In the genomic region with DNA sequence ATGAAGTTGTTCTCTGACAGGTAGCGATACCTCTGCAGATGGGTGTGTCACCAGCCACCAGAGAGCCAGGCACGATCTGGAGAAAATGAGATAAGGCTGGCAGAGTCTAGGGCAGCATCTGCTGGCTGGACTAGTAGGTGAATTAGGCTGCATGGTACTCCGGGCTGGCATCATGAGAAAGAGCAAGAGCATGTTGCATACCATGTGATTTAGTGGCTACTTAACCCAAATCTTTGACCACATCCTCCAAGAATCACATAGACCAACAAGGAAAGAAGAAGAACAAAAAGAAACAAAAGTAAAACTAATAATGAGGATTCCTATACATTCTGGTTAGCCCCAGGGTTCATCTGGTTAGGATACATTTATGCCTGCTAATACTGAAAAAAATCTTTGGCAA, we compare ENCODE assay signal across 26 cellular contexts. TPM values are rescaled to one million over a fixed set of nuclear protein-coding genes. Genes with fewer than 3 reads are reported as not detected.
A peak's percentile ranks its signal among the peaks of the same experiment; 100 is the strongest.
DNase-seq lines count a peak whose midpoint lies in the region; ATAC-seq, FAIRE-seq and TF ChIP-seq lines count a peak whose summit lies in the region.
"Had no signal": no experiment of that assay in that cellular context is flagged by ENCODE, and none has a peak within 500 bp of the region (broad histone marks: within the 10 kb centered on the region; RNA-seq: fewer than 3 reads in every experiment).

No MANE protein-coding gene starts in this region.

- H3K9me3 Mint-ChIP-seq in stimulated activated naive CD8-positive, alpha-beta T cell treated with anti-CD3 and anti-CD28 coated beads, Interleukin-15, amount 100 ng/mL, for 72 hours = no peaks in the 10 kb centered on the region
- peaks cover 3% of the 10 kb centered on the region for H3K9me3 Mint-ChIP-seq in activated T-helper 17 cell treated with anti-CD3 and anti-CD28 coated beads, Interleukin-2, amount 50 U/mL, for 72 hours
- peaks cover 0 to 2% (median 0%) of the 10 kb centered on the region in 11 donors for H3K9me3 Mint-ChIP-seq in naive thymus-derived CD4-positive, alpha-beta T cell

- no peak for FAIRE-seq in D721Med (lab: Jason Lieb, UNC)
- FAIRE-seq: GM18507 had no signal

- no peak overlapping the region for H3K4me3 Mint-ChIP-seq in stimulated activated naive CD8-positive, alpha-beta T cell treated with anti-CD3 and anti-CD28 coated beads, Interleukin-15, amount 100 ng/mL, for 72 hours
- no peak overlapping the region for H3K4me3 Mint-ChIP-seq in activated T-helper 17 cell treated with anti-CD3 and anti-CD28 coated beads, Interleukin-2, amount 50 U/mL, for 72 hours
- peak overlapping the region in 1 of 10 donors; percentile 26 for H3K4me3 Mint-ChIP-seq in naive thymus-derived CD4-positive, alpha-beta T cell
- H3K4me3 Mint-ChIP-seq: CD4-positive, CD25-positive, alpha-beta regulatory T cell had no signal

- CTCF ChIA-PET in naive thymus-derived CD4-positive, alpha-beta T cell (lab: Charles Lee) = no interaction called here

- peak; percentile 52 for ATAC-seq in stimulated activated naive CD8-positive, alpha-beta T cell treated with anti-CD3 and anti-CD28 coated beads, Interleukin-15, amount 100 ng/mL, for 72 hours
- no peak for ATAC-seq in stimulated activated naive CD8-positive, alpha-beta T cell treated with anti-CD3 and anti-CD28 coated beads, Interleukin-15, Interleukin-2, amounts not matched to agents 100 U/mL and 50 U/mL, for 24 hours
- ATAC-seq in activated T-helper 17 cell treated with anti-CD3 and anti-CD28 coated beads, Interleukin-2, amount 50 U/mL, for 72 hours (replicated peaks) = no peak
- ATAC-seq in naive thymus-derived CD4-positive, alpha-beta T cell = peak; percentile 44
- no peak for ATAC-seq in heart right ventricle
- ATAC-seq: HCT116 had no signal

- no peak overlapping the region for H3K4me3 ChIP-seq in naive thymus-derived CD4-positive, alpha-beta T cell (ENCODE audit: low read length)
- H3K4me3 ChIP-seq in testis = no peak overlapping the region
- H3K4me3 ChIP-seq in heart right ventricle = no peak overlapping the region

- intact Hi-C loops in naive thymus-derived CD4-positive, alpha-beta T cell (cut with micrococcal nuclease) = no loop called here
- intact Hi-C loops in testis (cut with DNase I; ENCODE audit: low total_unique reads) (no loop called here), heart right ventricle (cut with DNase I) (no loop called here)

- TF ChIP-seq CTCF in D721Med (IDR thresholded peaks at IDR 0.05; ENCODE audit: insufficient read depth, missing control alignments) (no peak), testis (IDR thresholded peaks at IDR 0.05) (no peak), heart right ventricle (IDR thresholded peaks at IDR 0.05) (no peak)

- no peaks in the 10 kb centered on the region for H3K27me3 ChIP-seq in naive thymus-derived CD4-positive, alpha-beta T cell (ENCODE audit: control insufficient read depth in 2 of 2, insufficient read depth in 2 of 2, low read length in 2 of 2)
- H3K27me3 ChIP-seq in testis (no peaks in the 10 kb centered on the region), heart right ventricle (no peaks in the 10 kb centered on the region)

- POLR2A ChIA-PET in naive thymus-derived CD4-positive, alpha-beta T cell (lab: Charles Lee) = no interaction called here

- TF ChIP-seq POLR2A in testis (IDR thresholded peaks at IDR 0.05) = no peak

- peaks cover 9% of the 10 kb centered on the region for H3K4me1 Mint-ChIP-seq in stimulated activated naive CD8-positive, alpha-beta T cell treated with anti-CD3 and anti-CD28 coated beads, Interleukin-15, amount 100 ng/mL, for 72 hours
- H3K4me1 Mint-ChIP-seq in activated T-helper 17 cell treated with anti-CD3 and anti-CD28 coated beads, Interleukin-2, amount 50 U/mL, for 72 hours = peaks cover 30% of the 10 kb centered on the region
- peaks cover 0 to 23% (median 0%) of the 10 kb centered on the region in 7 donors for H3K4me1 Mint-ChIP-seq in naive thymus-derived CD4-positive, alpha-beta T cell
- H3K4me1 Mint-ChIP-seq: CD4-positive, CD25-positive, alpha-beta regulatory T cell had no signal

- H3K9me3 ChIP-seq in naive thymus-derived CD4-positive, alpha-beta T cell (ENCODE audit: control insufficient read depth in 2 of 3, low read length in 3 of 3) = no peaks in the 10 kb centered on the region
- no peaks in the 10 kb centered on the region for H3K9me3 ChIP-seq in testis
- no peaks in the 10 kb centered on the region for H3K9me3 ChIP-seq in heart right ventricle

- no peak overlapping the region for H3K27ac ChIP-seq in naive thymus-derived CD4-positive, alpha-beta T cell (ENCODE audit: low read depth, low read length)
- H3K27ac ChIP-seq in testis (no peak overlapping the region), heart right ventricle (no peak overlapping the region)
- H3K27ac ChIP-seq: RWPE1 had no signal

- H3K36me3 ChIP-seq in naive thymus-derived CD4-positive, alpha-beta T cell (ENCODE audit: control insufficient read depth in 2 of 3, insufficient read depth in 3 of 3, low read length in 3 of 3) = no peaks in the 10 kb centered on the region
- H3K36me3 ChIP-seq in testis (ENCODE audit: low read depth, missing control alignments) (no peaks in the 10 kb centered on the region), heart right ventricle (peaks cover 0 to 57% (median 0%) of the 10 kb centered on the region in 9 donors)

- peaks cover 38% of the 10 kb centered on the region for H3K27me3 Mint-ChIP-seq in stimulated activated naive CD8-positive, alpha-beta T cell treated with anti-CD3 and anti-CD28 coated beads, Interleukin-15, amount 100 ng/mL, for 72 hours
- peaks cover 4% of the 10 kb centered on the region for H3K27me3 Mint-ChIP-seq in activated T-helper 17 cell treated with anti-CD3 and anti-CD28 coated beads, Interleukin-2, amount 50 U/mL, for 72 hours
- H3K27me3 Mint-ChIP-seq in naive thymus-derived CD4-positive, alpha-beta T cell = peaks cover 0 to 23% (median 11%) of the 10 kb centered on the region in 5 donors

- peak overlapping the region in 1 of 2 donors; percentile 4 for H3K27ac Mint-ChIP-seq in stimulated activated naive CD8-positive, alpha-beta T cell treated with anti-CD3 and anti-CD28 coated beads, Interleukin-15, amount 100 ng/mL, for 72 hours
- peak overlapping the region; percentile 14 for H3K27ac Mint-ChIP-seq in activated T-helper 17 cell treated with anti-CD3 and anti-CD28 coated beads, Interleukin-2, amount 50 U/mL, for 72 hours
- no peak overlapping the region for H3K27ac Mint-ChIP-seq in naive thymus-derived CD4-positive, alpha-beta T cell
- H3K27ac Mint-ChIP-seq: CD4-positive, CD25-positive, alpha-beta regulatory T cell had no signal

- H3K36me3 Mint-ChIP-seq in activated T-helper 17 cell treated with anti-CD3 and anti-CD28 coated beads, Interleukin-2, amount 50 U/mL, for 72 hours (ENCODE audit: low read depth) = peaks cover 93% of the 10 kb centered on the region
- peaks cover 0 to 14% (median 0%) of the 10 kb centered on the region in 5 donors for H3K36me3 Mint-ChIP-seq in naive thymus-derived CD4-positive, alpha-beta T cell
- H3K36me3 Mint-ChIP-seq: CD4-positive, CD25-positive, alpha-beta regulatory T cell had no signal

- no peak for DNase-seq in stimulated activated naive CD8-positive, alpha-beta T cell treated with anti-CD3 and anti-CD28 coated beads, Interleukin-15, amount 100 ng/mL, for 72 hours
- DNase-seq in stimulated activated naive CD8-positive, alpha-beta T cell treated with anti-CD3 and anti-CD28 coated beads, Interleukin-15, Interleukin-2, amounts not matched to agents 100 U/mL and 50 U/mL, for 24 hours = no peak
- DNase-seq in naive thymus-derived CD4-positive, alpha-beta T cell = no peak
- no peak for DNase-seq in D721Med (ENCODE audit: insufficient read length, low spot score)
- DNase-seq in testis = no peak
- DNase-seq in heart right ventricle = no peak
- DNase-seq: CD4-positive, CD25-positive, alpha-beta regulatory T cell; COR-L47; DMS 273 treated with DMSO at 0.1 percent for 48 hours; DND-41; GOT3; KG1; NCI-H1105; NCI-H146; NCI-H2029; NCI-H2227 treated with DMSO at 0.1 percent for 48 hours; NCI-H510A; NCI-H748 treated with DMSO at 0.1 percent for 48 hours; NK-92 treated with Interleukin-12 subunit alpha and Interleukin-12 subunit beta, amount 100 ng/mL, for 24 hours; SHP77 treated with DMSO at 0.1 percent for 48 hours had no signal

- WGBS in testis, 2 donors = 98 to 100% methylated on average over 2 to 3 of the region's 3 CpGs
- WGBS in heart right ventricle, 2 donors = 92 to 94% methylated on average over 3 of the region's 3 CpGs

- no peaks in the 10 kb centered on the region for H3K4me1 ChIP-seq in naive thymus-derived CD4-positive, alpha-beta T cell (ENCODE audit: control insufficient read depth in 2 of 2, insufficient read depth in 2 of 2, low read length in 2 of 2)
- no peaks in the 10 kb centered on the region for H3K4me1 ChIP-seq in testis
- H3K4me1 ChIP-seq in heart right ventricle = peaks cover 0 to 10% (median 6%) of the 10 kb centered on the region in 9 donors

RNA-seq across cellular contexts. Expression of a gene that starts 23.4 kb away (rescaled TPM):
- not detected for total RNA-seq in activated T-helper 17 cell treated with anti-CD3 and anti-CD28 coated beads, Interleukin-2, amount 50 U/mL, for 72 hours
- under 1 TPM in 1 of 5 experiments, not detected in 4; 0.15 TPM for total RNA-seq in naive thymus-derived CD4-positive, alpha-beta T cell
- not detected for polyA plus RNA-seq in naive thymus-derived CD4-positive, alpha-beta T cell
- total RNA-seq in testis = 10 to 100 TPM in 1 of 2 donors, 1 to 10 TPM in 1; 1.2 to 11.7 TPM
- polyA plus RNA-seq in testis (ENCODE audit: insufficient read depth, low read depth, low replicate concordance) = 10.5 TPM
- total RNA-seq in heart right ventricle = not detected
- polyA plus RNA-seq in heart right ventricle = not detected
- total RNA-seq: CD4-positive, CD25-positive, alpha-beta regulatory T cell; HT1080 had no signal
- polyA plus RNA-seq: BJ; CD4-positive, CD25-positive, alpha-beta regulatory T cell had no signal

RNA-seq across cellular contexts. Expression of a gene that starts 31.0 kb away (rescaled TPM):
- 100 to 1,000 TPM in 1 of 2 donors, 10 to 100 TPM in 1; 92.2 to 262 TPM for total RNA-seq in activated T-helper 17 cell treated with anti-CD3 and anti-CD28 coated beads, Interleukin-2, amount 50 U/mL, for 72 hours
- 10 to 100 TPM in 2 of 5 experiments, 1 to 10 TPM in 3; 1.1 to 20.2 (median 1.8) TPM for total RNA-seq in naive thymus-derived CD4-positive, alpha-beta T cell
- polyA plus RNA-seq in naive thymus-derived CD4-positive, alpha-beta T cell = under 1 TPM in 1 of 2 donors, not detected in 1; 0.26 TPM
- total RNA-seq in testis (1 to 10 TPM; 4.5 to 5.3 TPM), heart right ventricle (10 to 100 TPM; 10.9 to 27.3 (median 18.6) TPM)
- polyA plus RNA-seq in testis (ENCODE audit: insufficient read depth, low read depth, low replicate concordance) (8.2 TPM), heart right ventricle (10 to 100 TPM; 17.4 to 28.5 TPM)
- total RNA-seq: HT1080 had no signal
- polyA plus RNA-seq: BJ had no signal

RNA-seq across cellular contexts. Expression of a gene that starts 41.9 kb away (rescaled TPM):
- total RNA-seq in activated T-helper 17 cell treated with anti-CD3 and anti-CD28 coated beads, Interleukin-2, amount 50 U/mL, for 72 hours = under 1 TPM; 0.06 to 0.13 TPM
- total RNA-seq in naive thymus-derived CD4-positive, alpha-beta T cell = under 1 TPM in 1 of 5 experiments, not detected in 4; 0.12 TPM
- not detected for polyA plus RNA-seq in naive thymus-derived CD4-positive, alpha-beta T cell
- total RNA-seq in testis = 10 to 100 TPM; 26.0 to 35.8 TPM
- 25.6 TPM for polyA plus RNA-seq in testis (ENCODE audit: insufficient read depth, low read depth, low replicate concordance)
- 10 to 100 TPM; 12.0 to 26.7 (median 18.1) TPM for total RNA-seq in heart right ventricle
- polyA plus RNA-seq in heart right ventricle = 1 to 10 TPM; 5.0 to 6.1 TPM
- total RNA-seq: CD4-positive, CD25-positive, alpha-beta regulatory T cell had no signal

Comparison
In these comparisons a context has a peak if more than half of its experiments do, and no peak if none do; other contexts are left out.
1. ATAC-seq: peak in stimulated activated naive CD8-positive, alpha-beta T cell treated with anti-CD3 and anti-CD28 coated beads, Interleukin-15, amount 100 ng/mL, for 72 hours (single experiment) and naive thymus-derived CD4-positive, alpha-beta T cell (single experiment); none in stimulated activated naive CD8-positive, alpha-beta T cell treated with anti-CD3 and anti-CD28 coated beads, Interleukin-15, Interleukin-2, amounts not matched to agents 100 U/mL and 50 U/mL, for 24 hours (single experiment), activated T-helper 17 cell treated with anti-CD3 and anti-CD28 coated beads, Interleukin-2, amount 50 U/mL, for 72 hours (single experiment) and heart right ventricle (0 of 8).
2. RNA of a gene that starts 41.9 kb away (total RNA-seq): 26.0 to 35.8 TPM in testis and 12.0 to 26.7 TPM in heart right ventricle; 0.06 to 0.13 TPM in activated T-helper 17 cell treated with anti-CD3 and anti-CD28 coated beads, Interleukin-2, amount 50 U/mL, for 72 hours and 0.12 TPM in naive thymus-derived CD4-positive, alpha-beta T cell; every median in the first group is over 10 times any median in the second.